28 cellular contexts compared by ENCODE assay signal in genomic region chr2:129879614-129880180, GRCh38.
"Had no signal": no experiment of that assay in that cellular context is flagged by ENCODE, and none has a peak within 500 bp of the region (broad histone marks: within the 10 kb centered on the region; RNA-seq: fewer than 3 reads in every experiment).

No MANE protein-coding gene starts in this region.

- ATAC-seq: Panc1, Right ventricle myocardium inferior, T-cell had no signal

- H3K36me3 ChIP-seq: MG63 had no signal

- H3K27ac ChIP-seq: SK-N-MC had no signal

- H3K4me3 Mint-ChIP-seq: activated CD4-positive, alpha-beta memory T cell treated with anti-CD3 and anti-CD28 coated beads for 36 hours; activated CD4-positive, alpha-beta T cell treated with anti-CD3 and anti-CD28 coated beads, Interleukin-2, amount 10 ng/mL, durations not matched to agents 7 days and 5 days; activated T-cell treated with anti-CD3 and anti-CD28 coated beads, Interleukin-2, amount 50 U/mL, for 24 hours; activated T-helper 1 cell treated with anti-CD3 and anti-CD28 coated beads, Interleukin-12 subunit alpha, Interleukin-12 subunit beta, Interleukin-2, Interleukin-4 antibody, amounts not matched to agents 30 ng/mL and 10 ng/mL and 1 ng/mL, durations not matched to agents 14 hours and 24 hours and 36 hours had no signal

- H3K36me3 Mint-ChIP-seq: activated CD4-positive, alpha-beta memory T cell treated with anti-CD3 and anti-CD28 coated beads for 36 hours; activated naive CD4-positive, alpha-beta T cell treated with anti-CD3 and anti-CD28 coated beads, Interleukin-2, amount 50 U/mL, for 24 hours; T-cell had no signal

- H3K27me3 ChIP-seq: MG63 had no signal

- H3K9me3 ChIP-seq: MG63 had no signal

- H3K4me3 ChIP-seq: MG63, SK-N-MC had no signal

- H3K27ac Mint-ChIP-seq: activated B cell treated with CpG ODN at 0.5 μM for 24 hours; activated CD4-positive, alpha-beta memory T cell treated with anti-CD3 and anti-CD28 coated beads for 36 hours; activated CD4-positive, alpha-beta T cell treated with anti-CD3 and anti-CD28 coated beads, Interleukin-2, amount 10 ng/mL, durations not matched to agents 7 days and 5 days; activated naive CD4-positive, alpha-beta T cell treated with anti-CD3 and anti-CD28 coated beads, Interleukin-2, amount 50 U/mL, for 24 hours; activated T-cell treated with anti-CD3 and anti-CD28 coated beads, Interleukin-2, amount 50 U/mL, for 24 hours; activated T-helper 1 cell treated with anti-CD3 and anti-CD28 coated beads, Interleukin-12 subunit alpha, Interleukin-12 subunit beta, Interleukin-2, Interleukin-4 antibody, amounts not matched to agents 30 ng/mL and 10 ng/mL and 1 ng/mL, durations not matched to agents 14 hours and 24 hours and 36 hours had no signal

- H3K9me3 Mint-ChIP-seq: activated B cell treated with CpG ODN at 0.5 μM for 24 hours; activated CD4-positive, alpha-beta memory T cell treated with anti-CD3 and anti-CD28 coated beads for 36 hours; activated CD4-positive, alpha-beta T cell treated with anti-CD3 and anti-CD28 coated beads, Interleukin-2, amount 10 ng/mL, durations not matched to agents 7 days and 5 days; activated naive CD4-positive, alpha-beta T cell treated with anti-CD3 and anti-CD28 coated beads, Interleukin-2, amount 50 U/mL, for 24 hours; activated T-cell treated with anti-CD3 and anti-CD28 coated beads, Interleukin-2, amount 50 U/mL, for 24 hours; activated T-helper 1 cell treated with anti-CD3 and anti-CD28 coated beads, Interleukin-12 subunit alpha, Interleukin-12 subunit beta, Interleukin-2, Interleukin-4 antibody, amounts not matched to agents 30 ng/mL and 10 ng/mL and 1 ng/mL, durations not matched to agents 14 hours and 24 hours and 36 hours; T-cell had no signal

- DNase-seq: activated B cell treated with CpG ODN at 0.5 μM for 24 hours; activated CD4-positive, alpha-beta memory T cell treated with anti-CD3 and anti-CD28 coated beads for 36 hours; activated CD4-positive, alpha-beta T cell treated with anti-CD3 and anti-CD28 coated beads, Interleukin-2, amount 10 ng/mL, durations not matched to agents 7 days and 5 days; activated effector memory CD4-positive, alpha-beta T cell treated with Interleukin-2 at 50 U/mL for 16 hours; activated naive CD4-positive, alpha-beta T cell; activated T-cell treated with anti-CD3 and anti-CD28 coated beads, Interleukin-2, amount 50 U/mL, for 24 hours; aorta; MG63; MV-4-11; NCI-H1092 treated with DMSO at 0.1 percent for 48 hours; NCI-H1417 treated with DMSO at 0.1 percent for 48 hours; NCI-H1694; NCI-H2029; NCI-H2107; NCI-H2171 treated with DMSO at 0.1 percent for 48 hours; NCI-H226; NCI-H526; NCI-H774; OCI-M1; RPMI8226; T-cell; T-helper 2 cell; T1000 had no signal

- H3K27me3 Mint-ChIP-seq: activated B cell treated with CpG ODN at 0.5 μM for 24 hours; activated CD4-positive, alpha-beta memory T cell treated with anti-CD3 and anti-CD28 coated beads for 36 hours; activated CD4-positive, alpha-beta T cell treated with anti-CD3 and anti-CD28 coated beads, Interleukin-2, amount 10 ng/mL, durations not matched to agents 7 days and 5 days; activated naive CD4-positive, alpha-beta T cell treated with anti-CD3 and anti-CD28 coated beads, Interleukin-2, amount 50 U/mL, for 24 hours; activated T-cell treated with anti-CD3 and anti-CD28 coated beads, Interleukin-2, amount 50 U/mL, for 24 hours; T-cell had no signal
